ENCODE assay signal across 26 cellular contexts in the genomic region with DNA sequence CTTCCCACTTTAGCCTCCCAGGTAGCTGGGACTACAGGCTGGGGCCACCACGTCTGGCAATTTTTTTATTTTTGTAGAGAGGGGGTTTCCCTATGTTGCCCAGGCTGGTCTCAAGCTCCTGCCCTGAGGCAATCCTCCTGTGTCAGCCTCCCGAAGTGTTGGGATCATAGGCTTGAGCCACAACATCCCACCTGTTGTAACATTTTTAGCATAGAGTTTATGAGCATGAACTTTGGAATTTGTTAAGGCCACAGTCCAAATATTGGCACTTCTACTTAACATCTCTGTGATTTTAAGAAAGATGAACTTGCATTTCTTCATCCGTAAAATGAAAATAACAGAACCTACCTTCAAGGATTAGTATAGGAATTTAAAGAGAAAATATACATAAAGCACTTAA.
"Had no signal": no experiment of that assay in that cellular context is flagged by ENCODE, and none has a peak within 500 bp of the region (broad histone marks: within the 10 kb centered on the region; RNA-seq: fewer than 3 reads in every experiment).

No MANE protein-coding gene starts in this region.

- H3K4me1 ChIP-seq: body of pancreas, esophagus muscularis mucosa, left ventricle myocardium inferior, testis had no signal

- H3K27me3 Mint-ChIP-seq: activated CD4-positive, alpha-beta T cell treated with anti-CD3 and anti-CD28 coated beads for 36 hours; activated naive CD8-positive, alpha-beta T cell had no signal

- H3K36me3 Mint-ChIP-seq: activated naive CD8-positive, alpha-beta T cell; mesothelial cell of epicardium; natural killer cell had no signal

- H3K9me3 Mint-ChIP-seq: mesothelial cell of epicardium; T-helper 2 cell treated with Interferon-gamma antibody and Interleukin-4, amounts not matched to agents 5 μg/mL and 100 μg/mL, for 36 hours had no signal

- H3K27ac Mint-ChIP-seq: activated CD4-positive, alpha-beta T cell treated with anti-CD3 and anti-CD28 coated beads for 36 hours; activated naive CD8-positive, alpha-beta T cell; mesothelial cell of epicardium; natural killer cell; T-helper 2 cell treated with Interferon-gamma antibody and Interleukin-4, amounts not matched to agents 5 μg/mL and 100 μg/mL, for 36 hours had no signal

- H3K4me1 Mint-ChIP-seq: activated CD4-positive, alpha-beta T cell treated with anti-CD3 and anti-CD28 coated beads for 36 hours; natural killer cell had no signal

- H3K4me3 ChIP-seq: body of pancreas, coronary artery, dorsolateral prefrontal cortex, esophagus muscularis mucosa, heart right ventricle, left ventricle myocardium inferior, testis, transverse colon had no signal

- DNase-seq: activated CD4-positive, alpha-beta T cell treated with anti-CD3 and anti-CD28 coated beads for 36 hours; activated CD4-positive, alpha-beta T cell treated with anti-CD3 and anti-CD28 coated beads, Interleukin-2, amount 50 U/mL, for 4 hours; activated CD4-positive, CD25-positive, alpha-beta regulatory T cell; activated effector memory CD4-positive, alpha-beta T cell treated with Interleukin-2 at 50 U/mL for 16 hours; activated naive CD4-positive, alpha-beta T cell treated with Interleukin-2 at 50 U/mL for 16 hours; activated T-cell treated with anti-CD3 and anti-CD28 coated beads for 4 hours; anterior cingulate cortex; body of pancreas; dorsolateral prefrontal cortex; effector memory CD4-positive, alpha-beta T cell; foreskin melanocyte; heart right ventricle; left ventricle myocardium inferior; mammary epithelial cell; natural killer cell; right cardiac atrium; stimulated activated CD4-positive, alpha-beta T cell treated with anti-CD3 and anti-CD28 coated beads, Interleukin-2, amount 100 ng/mL, for 48 hours; stimulated activated naive CD8-positive, alpha-beta T cell treated with anti-CD3 and anti-CD28 coated beads, Interleukin-15, Interleukin-2, amounts not matched to agents 100 U/mL and 50 U/mL, for 24 hours; T-helper 1 cell; testis; transverse colon had no signal

- H3K4me3 Mint-ChIP-seq: activated CD4-positive, alpha-beta T cell treated with anti-CD3 and anti-CD28 coated beads for 36 hours; activated naive CD8-positive, alpha-beta T cell; mesothelial cell of epicardium; natural killer cell; T-helper 2 cell treated with Interferon-gamma antibody and Interleukin-4, amounts not matched to agents 5 μg/mL and 100 μg/mL, for 36 hours had no signal

- H3K9me3 ChIP-seq: body of pancreas, esophagus muscularis mucosa, heart right ventricle, left ventricle myocardium inferior, testis, transverse colon had no signal

- ATAC-seq: activated CD4-positive, alpha-beta T cell treated with anti-CD3 and anti-CD28 coated beads for 36 hours; body of pancreas; heart right ventricle; natural killer cell; right cardiac atrium; stimulated activated naive CD8-positive, alpha-beta T cell treated with anti-CD3 and anti-CD28 coated beads, Interleukin-15, Interleukin-2, amounts not matched to agents 100 U/mL and 50 U/mL, for 24 hours had no signal

- H3K27me3 ChIP-seq: body of pancreas, dorsolateral prefrontal cortex, esophagus muscularis mucosa, heart right ventricle, testis, transverse colon had no signal

- H3K36me3 ChIP-seq: esophagus muscularis mucosa, heart right ventricle, left ventricle myocardium inferior, transverse colon had no signal

- H3K27ac ChIP-seq: body of pancreas, coronary artery, dorsolateral prefrontal cortex, esophagus muscularis mucosa, heart right ventricle, left ventricle myocardium inferior, testis, transverse colon had no signal
